ENCODE assay signal across 9 cellular contexts in the genomic region with DNA sequence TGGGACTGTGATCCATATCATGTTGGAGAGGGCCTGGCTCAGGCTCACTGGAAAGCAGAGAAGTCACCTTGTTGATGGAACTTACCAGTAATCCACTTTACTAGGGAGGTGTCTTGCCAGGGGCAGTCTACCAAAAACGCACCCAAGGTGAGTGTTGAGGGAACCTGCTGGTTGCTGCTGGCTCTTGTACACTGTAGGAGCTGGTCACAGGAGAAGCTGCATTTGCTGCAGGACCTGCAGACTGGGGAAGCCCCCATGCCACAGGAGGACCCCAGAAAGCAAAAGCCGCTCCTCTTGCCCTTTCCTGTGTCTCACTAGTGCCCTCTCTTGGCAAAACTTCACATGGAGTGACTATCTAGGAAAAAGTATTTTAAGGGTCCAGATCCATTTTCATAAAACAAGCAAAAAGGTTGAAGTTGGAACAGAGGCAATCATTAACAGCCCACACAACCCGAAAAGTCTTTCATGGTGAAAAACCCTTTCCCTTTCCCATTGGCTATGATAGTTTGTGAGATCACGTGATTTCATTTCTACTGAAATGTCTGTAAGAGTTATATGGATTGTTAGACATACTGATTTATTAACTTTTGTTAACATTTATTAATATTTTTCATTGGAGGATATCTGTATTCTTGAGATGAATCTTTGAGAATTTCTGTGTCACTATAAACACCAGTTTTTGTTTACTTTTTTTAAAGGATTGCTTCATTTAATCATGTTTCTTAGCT. TPM values are rescaled to one million over a fixed set of nuclear protein-coding genes. Genes with fewer than 3 reads are reported as not detected.
DNase-seq lines count a peak whose midpoint lies in the region; ATAC-seq and TF ChIP-seq lines count a peak whose summit lies in the region.
"Had no signal": no experiment of that assay in that cellular context is flagged by ENCODE, and none has a peak within 500 bp of the region (broad histone marks: within the 10 kb centered on the region; RNA-seq: fewer than 3 reads in every experiment).

No MANE protein-coding gene starts in this region.

- TF ChIP-seq POLR2A in body of pancreas (IDR thresholded peaks at IDR 0.05), result no peak

- H2AFZ ChIP-seq in Karpas-422 (ENCODE audit: low read length), result no peak overlapping the region

- TF ChIP-seq CTCF in body of pancreas (IDR thresholded peaks at IDR 0.05) (peak; percentile 19 to 57 (median 48)), left lung (IDR thresholded peaks at IDR 0.05) (peak in 1 of 2 donors; percentile 70)

- WGBS in body of pancreas, 2 donors, result 32 to 43% methylated on average over 4 of the region's 4 CpGs

- no peak overlapping the region for H3K4me2 ChIP-seq in Karpas-422 (ENCODE audit: low read depth, low read length, poor library complexity, severe bottlenecking)

- H3K4me3 ChIP-seq in Karpas-422 (ENCODE audit: low read length) (no peak overlapping the region), body of pancreas (no peak overlapping the region), left lung (no peak overlapping the region)
- H3K4me3 ChIP-seq: BLaER1 treated with 17β-estradiol and CSF1 and Interleukin-3, amounts not matched to agents 10 nM and 100 nM had no signal

- H3K9me2 ChIP-seq in Karpas-422 (replicated peaks; ENCODE audit: insufficient read depth, low read length), result no peaks in the 10 kb centered on the region

- H3K27me3 ChIP-seq in Karpas-422 (ENCODE audit: low read length) (no peaks in the 10 kb centered on the region), body of pancreas (no peaks in the 10 kb centered on the region), left lung (no peaks in the 10 kb centered on the region)
- H3K27me3 ChIP-seq: BLaER1 treated with 17β-estradiol and CSF1 and Interleukin-3, amounts not matched to agents 10 nM and 100 nM had no signal

- ATAC-seq in body of pancreas, result no peak
- ATAC-seq in left lung, result peak; percentile 76
- no peak for ATAC-seq in HG02623 (IDR thresholded peaks at IDR 0.05; ENCODE audit: unreplicated experiment)
- ATAC-seq in HG03520 (IDR thresholded peaks at IDR 0.05; ENCODE audit: unreplicated experiment), result no peak

- H3K27ac ChIP-seq in Karpas-422 (ENCODE audit: low read length), result no peak overlapping the region
- no peak overlapping the region for H3K27ac ChIP-seq in body of pancreas
- no peak overlapping the region for H3K27ac ChIP-seq in left lung
- H3K27ac ChIP-seq: BLaER1 treated with 17β-estradiol and CSF1 and Interleukin-3, amounts not matched to agents 10 nM and 100 nM had no signal

- H3K9me3 ChIP-seq in Karpas-422 (ENCODE audit: low read length), result no peaks in the 10 kb centered on the region
- no peaks in the 10 kb centered on the region for H3K9me3 ChIP-seq in body of pancreas
- H3K9me3 ChIP-seq in left lung, result no peaks in the 10 kb centered on the region
- H3K9me3 ChIP-seq: BLaER1 treated with 17β-estradiol and CSF1 and Interleukin-3, amounts not matched to agents 10 nM and 100 nM had no signal

- H3K36me3 ChIP-seq in Karpas-422 (ENCODE audit: insufficient read depth, low read length) (no peaks in the 10 kb centered on the region), body of pancreas (replicated peaks in 1 of 2; ENCODE audit: insufficient read depth in 1 of 2, low read depth in 2 of 2) (no peaks in the 10 kb centered on the region), left lung (no peaks in the 10 kb centered on the region)
- H3K36me3 ChIP-seq: BLaER1 treated with 17β-estradiol and CSF1 and Interleukin-3, amounts not matched to agents 10 nM and 100 nM had no signal

- no peaks in the 10 kb centered on the region for H3K4me1 ChIP-seq in Karpas-422 (ENCODE audit: low read length)
- peaks cover 6% of the 10 kb centered on the region for H3K4me1 ChIP-seq in body of pancreas
- no peaks in the 10 kb centered on the region for H3K4me1 ChIP-seq in left lung
- H3K4me1 ChIP-seq: BLaER1 treated with 17β-estradiol and CSF1 and Interleukin-3, amounts not matched to agents 10 nM and 100 nM had no signal

- intact Hi-C loops in body of pancreas (cut with DNase I) (no loop called here), left lung (cut with DNase I) (no loop called here)

- DNase-seq in NCI-H146 (lab: John Stamatoyannopoulos, UW), result peak; percentile 1
- DNase-seq in NCI-H146 treated with DMSO at 0.1 percent for 48 hours (lab: John Stamatoyannopoulos, UW; ENCODE audit: unreplicated experiment), result no peak
- peak; percentile 72 for DNase-seq in Karpas-422
- peak in 3 of 4 donors; percentile 16 to 22 (median 16) for DNase-seq in body of pancreas
- no peak for DNase-seq in left lung
- no peak for DNase-seq in middle frontal gyrus (ENCODE audit: extremely low spot score, low spot score)

- H3K79me2 ChIP-seq in Karpas-422 (ENCODE audit: low read length), result no peaks in the 10 kb centered on the region

- H4K20me1 ChIP-seq in Karpas-422 (ENCODE audit: insufficient read depth, low read depth, low read length), result no peaks in the 10 kb centered on the region
- H4K20me1 ChIP-seq: BLaER1 treated with 17β-estradiol and CSF1 and Interleukin-3, amounts not matched to agents 10 nM and 100 nM had no signal

- no peak overlapping the region for H3K9ac ChIP-seq in Karpas-422 (ENCODE audit: low read length)
- H3K9ac ChIP-seq: BLaER1 treated with 17β-estradiol and CSF1 and Interleukin-3, amounts not matched to agents 10 nM and 100 nM had no signal

RNA-seq across cellular contexts. Expression of a gene that starts 59.2 kb away (rescaled TPM):
- 0.45 and 4.5 TPM in 2 replicates for total RNA-seq in Karpas-422 (2014; rRNA removed; shearing (Covaris generic); ENCODE audit: low replicate concordance)
- total RNA-seq in body of pancreas (10 to 100 TPM; 15.8 to 19.1 TPM), left lung (10 to 100 TPM; 39.1 to 45.3 TPM)

Comparison
In these comparisons a context has a peak if more than half of its experiments do, and no peak if none do; other contexts are left out.
1. DNase-seq: peak in NCI-H146 (single experiment), Karpas-422 (single experiment) and body of pancreas (3 of 4); none in NCI-H146 treated with DMSO at 0.1 percent for 48 hours (single experiment), left lung (0 of 2) and middle frontal gyrus (single experiment).